ENCODE assay signal across 20 cellular contexts in genomic region chr6:167882244-167882643, GRCh38. TPM values are rescaled to one million over a fixed set of nuclear protein-coding genes. Genes with fewer than 3 reads are reported as not detected.
DNase-seq lines count a peak whose midpoint lies in the region; ATAC-seq and TF ChIP-seq lines count a peak whose summit lies in the region.
"Had no signal": no experiment of that assay in that cellular context is flagged by ENCODE, and none has a peak within 500 bp of the region (broad histone marks: within the 10 kb centered on the region; RNA-seq: fewer than 3 reads in every experiment).

No MANE protein-coding gene starts in this region.

- BruUV-seq in IMR-90 (replicated peaks; lab: Mats Ljungman, UMichigan) = no TSS peak

- no peak overlapping the region for H3K4me3 ChIP-seq in BLaER1
- no peak overlapping the region for H3K4me3 ChIP-seq in BLaER1 treated with 17β-estradiol and CSF1 and Interleukin-3, amounts not matched to agents 10 nM and 100 nM
- no peak overlapping the region for H3K4me3 ChIP-seq in IMR-90 (ENCODE audit: insufficient read depth, low read depth, low read length)
- H3K4me3 ChIP-seq: GM12878 had no signal

- no peaks in the 10 kb centered on the region for H3K9me1 ChIP-seq in IMR-90 (ENCODE audit: insufficient read depth, low read length)

- H3K4me2 ChIP-seq in BLaER1 = peak overlapping the region; percentile 55
- H3K4me2 ChIP-seq in BLaER1 treated with 17β-estradiol and CSF1 and Interleukin-3, amounts not matched to agents 10 nM and 100 nM = peak overlapping the region in 10 of 11 experiments; percentile 17 to 70 (median 56); a peak in 18 of 22 replicates
- H3K4me2 ChIP-seq in IMR-90 (ENCODE audit: low read depth, low read length) = no peak overlapping the region

- H3K9me3 ChIP-seq in BLaER1 (peaks cover 7% of the 10 kb centered on the region; the same call in 1 of the 2 replicates), IMR-90 (ENCODE audit: control insufficient read depth, insufficient read depth, low read length) (no peaks in the 10 kb centered on the region)
- H3K9me3 ChIP-seq in BLaER1 treated with 17β-estradiol and CSF1 and Interleukin-3, amounts not matched to agents 10 nM and 100 nM (replicated peaks in 1 of 11) = peaks cover 0 to 12% (median 0%) of the 10 kb centered on the region in 11 experiments; a peak in 5 of 22 replicates
- H3K9me3 ChIP-seq: BE2C had no signal

- no peaks in the 10 kb centered on the region for H3K27me3 ChIP-seq in BLaER1
- H3K27me3 ChIP-seq in BLaER1 treated with 17β-estradiol and CSF1 and Interleukin-3, amounts not matched to agents 10 nM and 100 nM = no peaks in the 10 kb centered on the region
- no peaks in the 10 kb centered on the region for H3K27me3 ChIP-seq in IMR-90 (ENCODE audit: control insufficient read depth, insufficient read depth, low read length)
- H3K27me3 ChIP-seq: BE2C had no signal

- no peak overlapping the region for H2AK5ac ChIP-seq in IMR-90 (ENCODE audit: low read depth, low read length)

- H3K14ac ChIP-seq in IMR-90 (replicated peaks; ENCODE audit: low read depth, low read length) = no peak overlapping the region

- H2BK15ac ChIP-seq in IMR-90 (ENCODE audit: low read depth, low read length) = no peak overlapping the region

- peak overlapping the region; percentile 20 for H3K27ac Mint-ChIP-seq in endothelial cell (ENCODE audit: unreplicated experiment)
- H3K27ac Mint-ChIP-seq: CD14-positive monocyte; CD4-positive, alpha-beta memory T cell; CD4-positive, CD25-positive, alpha-beta regulatory T cell; CD8-positive, alpha-beta memory T cell had no signal

- H2AFZ ChIP-seq in IMR-90 (replicated peaks; ENCODE audit: low read length, poor library complexity) = no peak overlapping the region

- no peak overlapping the region for H3K27ac ChIP-seq in BLaER1
- no peak overlapping the region for H3K27ac ChIP-seq in BLaER1 treated with 17β-estradiol and CSF1 and Interleukin-3, amounts not matched to agents 10 nM and 100 nM
- H3K27ac ChIP-seq in IMR-90 (ENCODE audit: insufficient read depth, low read length) = no peak overlapping the region

- peaks cover 50% of the 10 kb centered on the region for H3K4me1 Mint-ChIP-seq in endothelial cell (ENCODE audit: unreplicated experiment)
- H3K4me1 Mint-ChIP-seq: CD14-positive monocyte; CD4-positive, alpha-beta memory T cell; CD4-positive, CD25-positive, alpha-beta regulatory T cell; CD8-positive, alpha-beta memory T cell had no signal

- no peak for TF ChIP-seq POLR2A in IMR-90 (IDR thresholded peaks at IDR 0.05; ENCODE audit: low read depth, low read length)

- no peak overlapping the region for H2BK20ac ChIP-seq in IMR-90 (ENCODE audit: low read depth, low read length)

- no peak overlapping the region for H2AK9ac ChIP-seq in IMR-90 (replicated peaks; ENCODE audit: low read depth, low read length, poor library complexity)

- H3K9me3 Mint-ChIP-seq in endothelial cell (ENCODE audit: unreplicated experiment) = no peaks in the 10 kb centered on the region
- H3K9me3 Mint-ChIP-seq: CD14-positive monocyte; CD4-positive, alpha-beta memory T cell; CD4-positive, CD25-positive, alpha-beta regulatory T cell; CD8-positive, alpha-beta memory T cell had no signal

- no peak overlapping the region for H3K4ac ChIP-seq in IMR-90 (ENCODE audit: low read depth, low read length)

- peaks cover 44% of the 10 kb centered on the region for H3K36me3 Mint-ChIP-seq in endothelial cell (ENCODE audit: low read depth, unreplicated experiment)
- H3K36me3 Mint-ChIP-seq: CD14-positive monocyte; CD4-positive, CD25-positive, alpha-beta regulatory T cell had no signal

- dilution Hi-C loops in IMR-90 (cut with HindIII; ENCODE audit: low sequenced_read_pairs, unreplicated experiment) = no loop called here

- POLR2A ChIA-PET in IMR-90 (lab: Charles Lee; ENCODE audit: unreplicated experiment) = interaction anchor here (0.6 kb wide), 1 partner anchor 12 kb away, joined by 5 read pairs; no protein-coding TSS in a partner anchor

- no peak for TF ChIP-seq RAD21 in IMR-90 (IDR thresholded peaks at IDR 0.05; ENCODE audit: low read length)

- in situ Hi-C loops in IMR-90 (cut with MboI; ENCODE audit: low sequenced_read_pairs) = loop anchor here (25.0 kb wide), 1 partner anchor 670 kb away; no protein-coding TSS in a partner anchor

- H3K18ac ChIP-seq in IMR-90 (ENCODE audit: low read depth, low read length) = no peak overlapping the region

- H3K36me3 ChIP-seq in BLaER1 = peaks cover 51% of the 10 kb centered on the region
- H3K36me3 ChIP-seq in BLaER1 treated with 17β-estradiol and CSF1 and Interleukin-3, amounts not matched to agents 10 nM and 100 nM = peaks cover 37 to 97% (median 69%) of the 10 kb centered on the region in 11 experiments
- H3K36me3 ChIP-seq in IMR-90 (ENCODE audit: control insufficient read depth, insufficient read depth, low read length) = peaks cover 3% of the 10 kb centered on the region; the same call in 1 of the 2 replicates

- no peak for ATAC-seq in IMR-90 (ENCODE audit: low read depth)
- ATAC-seq: GM12878 had no signal

- H4K91ac ChIP-seq in IMR-90 (ENCODE audit: insufficient read depth, low read depth, low read length) = no peak overlapping the region

- no peaks in the 10 kb centered on the region for H3K79me1 ChIP-seq in IMR-90 (ENCODE audit: low read depth in 1 of 2, low read length in 2 of 2)

- peaks cover 4% of the 10 kb centered on the region for H3K27me3 Mint-ChIP-seq in endothelial cell (ENCODE audit: unreplicated experiment)
- H3K27me3 Mint-ChIP-seq: CD4-positive, alpha-beta memory T cell; CD4-positive, CD25-positive, alpha-beta regulatory T cell had no signal

- H2BK120ac ChIP-seq in IMR-90 (ENCODE audit: low read depth, low read length) = no peak overlapping the region

- no CpG with 5 or more reads among the region's 6 CpGs for WGBS in IMR-90 (ENCODE audit: extremely low coverage in 2 of 2, insufficient read length in 1 of 2), 2 experiments

- H3K23ac ChIP-seq in IMR-90 (ENCODE audit: low read depth, low read length) = no peak overlapping the region

- H3K4me1 ChIP-seq in BLaER1 = peaks cover 30% of the 10 kb centered on the region
- peaks cover 14 to 29% (median 21%) of the 10 kb centered on the region in 10 experiments for H3K4me1 ChIP-seq in BLaER1 treated with 17β-estradiol and CSF1 and Interleukin-3, amounts not matched to agents 10 nM and 100 nM
- no peaks in the 10 kb centered on the region for H3K4me1 ChIP-seq in IMR-90 (ENCODE audit: control insufficient read depth, insufficient read depth, low read length)
- H3K4me1 ChIP-seq: BE2C had no signal

- TF ChIP-seq CTCF in IMR-90 (conservative IDR thresholded peaks at IDR 0.05; ENCODE audit: low read depth, low read length) (no peak), endothelial cell (IDR thresholded peaks at IDR 0.05; ENCODE audit: unreplicated experiment) (no peak), GM10266 (IDR thresholded peaks at IDR 0.05; ENCODE audit: control insufficient read depth, insufficient read depth, low read depth, missing control alignments) (no peak)

- DNase-seq in IMR-90 (no peak), endothelial cell (ENCODE audit: low spot score) (no peak), hippocampal formation (lab: John Stamatoyannopoulos, UW) (no peak), ureter (ENCODE audit: low spot score) (no peak), NCI-H2196 (lab: John Stamatoyannopoulos, UW; ENCODE audit: unreplicated experiment) (no peak), GM10266 (ENCODE audit: extremely low spot score) (no peak)
- DNase-seq: 8988T; ACHN; BE2C; C1 segment of cervical spinal cord; CD4-positive, alpha-beta memory T cell; CD4-positive, CD25-positive, alpha-beta regulatory T cell; CD8-positive, alpha-beta memory T cell; COR-L47; DMS79 treated with DMSO at 0.1 percent for 48 hours; GF-D8 had no signal

- no peak overlapping the region for H3K9ac ChIP-seq in BLaER1
- H3K9ac ChIP-seq in BLaER1 treated with 17β-estradiol and CSF1 and Interleukin-3, amounts not matched to agents 10 nM and 100 nM = no peak overlapping the region
- H3K9ac ChIP-seq in IMR-90 (ENCODE audit: low read depth, low read length) = no peak overlapping the region

- H4K5ac ChIP-seq in IMR-90 (ENCODE audit: low read depth, low read length) = no peak overlapping the region

- H3K4me3 Mint-ChIP-seq in endothelial cell (ENCODE audit: unreplicated experiment) = peak overlapping the region; percentile 17
- H3K4me3 Mint-ChIP-seq: CD14-positive monocyte; CD4-positive, alpha-beta memory T cell; CD4-positive, CD25-positive, alpha-beta regulatory T cell; CD8-positive, alpha-beta memory T cell had no signal

- CTCF ChIA-PET in IMR-90 (lab: Yijun Ruan, JAX) = interaction anchor here (0.6 kb wide), 1 partner anchor 82 kb away, joined by 3 read pairs; no protein-coding TSS in a partner anchor

- H4K8ac ChIP-seq in IMR-90 (ENCODE audit: low read depth in 2 of 2, low read length in 2 of 2) = no peak overlapping the region

- intact Hi-C loops in IMR-90 (cut with micrococcal nuclease) = no loop called here

- no peak overlapping the region for H3K56ac ChIP-seq in IMR-90 (ENCODE audit: extremely low read depth, insufficient read depth, low read length)

- H2BK5ac ChIP-seq in IMR-90 (ENCODE audit: low read depth, low read length, poor library complexity, severe bottlenecking) = no peak overlapping the region

- no peaks in the 10 kb centered on the region for H4K20me1 ChIP-seq in BLaER1
- peaks cover 0 to 4% (median 0%) of the 10 kb centered on the region in 11 experiments; a peak in 1 of 22 replicates for H4K20me1 ChIP-seq in BLaER1 treated with 17β-estradiol and CSF1 and Interleukin-3, amounts not matched to agents 10 nM and 100 nM
- H4K20me1 ChIP-seq in IMR-90 (ENCODE audit: insufficient read depth, low read length) = no peaks in the 10 kb centered on the region

TF ChIP-seq in IMR-90, 13 proteins besides CTCF, POLR2A, EP300 and RAD21:
- TF ChIP-seq, protein P1, sequence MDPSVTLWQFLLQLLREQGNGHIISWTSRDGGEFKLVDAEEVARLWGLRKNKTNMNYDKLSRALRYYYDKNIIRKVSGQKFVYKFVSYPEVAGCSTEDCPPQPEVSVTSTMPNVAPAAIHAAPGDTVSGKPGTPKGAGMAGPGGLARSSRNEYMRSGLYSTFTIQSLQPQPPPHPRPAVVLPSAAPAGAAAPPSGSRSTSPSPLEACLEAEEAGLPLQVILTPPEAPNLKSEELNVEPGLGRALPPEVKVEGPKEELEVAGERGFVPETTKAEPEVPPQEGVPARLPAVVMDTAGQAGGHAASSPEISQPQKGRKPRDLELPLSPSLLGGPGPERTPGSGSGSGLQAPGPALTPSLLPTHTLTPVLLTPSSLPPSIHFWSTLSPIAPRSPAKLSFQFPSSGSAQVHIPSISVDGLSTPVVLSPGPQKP (IDR thresholded peaks at IDR 0.05; ENCODE audit: borderline replicate concordance, low read depth, low read length) = no peak
- TF ChIP-seq CEBPB (IDR thresholded peaks at IDR 0.05; ENCODE audit: low read depth, low read length) = peak; percentile 23; the same call in 1 of the 2 replicates

RNA-seq across cellular contexts. Expression of gene AFDN, which starts 55.5 kb away (rescaled TPM):
- total RNA-seq in IMR-90 (2012; rRNA removed) = 20.8 and 23.3 TPM in 2 replicates
- polyA plus RNA-seq in IMR-90 (2012; rRNA removed) = 11.6 and 12.4 TPM in 2 replicates
- polyA plus RNA-seq in IMR-90 (2012; cell fraction: cytosol; rRNA removed) = 3.8 and 5.4 TPM in 2 replicates
- 13.6 and 53.3 TPM in 2 replicates for polyA plus RNA-seq in IMR-90 (2012; cell fraction: nucleus; rRNA removed; ENCODE audit: low replicate concordance)
- 306 TPM for total RNA-seq in endothelial cell (ENCODE audit: unreplicated experiment)
- total RNA-seq in ureter = 168 TPM
